ENCODE assay signal across 8 cellular contexts in genomic region chr11:2885676-2886081, GRCh38. TPM values are rescaled to one million over a fixed set of nuclear protein-coding genes. Genes with fewer than 3 reads are reported as not detected.
A peak's percentile ranks its signal among the peaks of the same experiment; 100 is the strongest.
DNase-seq lines count a peak whose midpoint lies in the region; ATAC-seq, FAIRE-seq and TF ChIP-seq lines count a peak whose summit lies in the region.

TSS of gene CDKN1C (minus strand) at chr11:2885775. CDS start at chr11:2885456, 319 bp downstream.

- no peak within 1 kb of the TSS for H3K23ac ChIP-seq in H1 (ENCODE audit: insufficient read length)

- H2BK15ac ChIP-seq in H1 (ENCODE audit: low read length): peak within 1 kb of the TSS; percentile 95; the same call in 1 of the 2 replicates

- H3K79me1 ChIP-seq in H1 (ENCODE audit: low read depth, low read length): no peaks in the 10 kb centered on the region

- peak; percentile 80 for ATAC-seq in GM19043 (IDR thresholded peaks at IDR 0.05; ENCODE audit: low read depth, unreplicated experiment)
- ATAC-seq in HG03342 (IDR thresholded peaks at IDR 0.05; ENCODE audit: unreplicated experiment): peak; percentile 71

- H3K9ac ChIP-seq in H1 (replicated peaks in 1 of 4; ENCODE audit: extremely low read depth in 1 of 4, low read depth in 3 of 4, low read length in 3 of 4): peak within 1 kb of the TSS in 3 of 4 experiments; percentile 4 to 50 (median 14); a peak in 2 of 7 replicates

- POLR2A ChIA-PET in AG04450 (lab: Yijun Ruan, JAX) (interaction anchor here (1.0 to 6.6 kb wide), 9 partner anchors 44 to 353 kb away, joined by 3 to 46 read pairs (median 5); partner anchors contain the start of genes KCNQ1OT1 and PHLDA2), H1 (lab: Charles Lee; ENCODE audit: partially characterized antibody) (interaction anchor here (0.9 to 3.0 kb wide), 18 partner anchors 10 to 509 kb away, joined by 3 to 18 read pairs (median 4); partner anchors contain the start of gene CD81)

- no peaks in the 10 kb centered on the region; the same call in 1 of the 2 replicates for H3K9me3 ChIP-seq in AG04450 (ENCODE audit: control insufficient read depth, insufficient read depth, low read length)
- H3K9me3 ChIP-seq in H1 (ENCODE audit: insufficient read depth in 2 of 2, low read depth in 1 of 2, low read length in 1 of 2): no peaks in the 10 kb centered on the region
- H3K9me3 ChIP-seq in mesodermal cell (ENCODE audit: control insufficient read depth, low read length): no peaks in the 10 kb centered on the region

- no peak for TF ChIP-seq EP300 in H1 (IDR thresholded peaks at IDR 0.05; ENCODE audit: borderline replicate concordance in 1 of 2, low read depth in 2 of 2, low read length in 2 of 2)

- no peak within 1 kb of the TSS for H3K14ac ChIP-seq in H1 (ENCODE audit: insufficient read length)

- CTCF ChIA-PET in AG04450 (lab: Charles Lee): interaction anchor here (11.7 kb wide), 1 partner anchor 352 kb away, joined by 403 read pairs; no protein-coding TSS in a partner anchor
- CTCF ChIA-PET in H1 (lab: Charles Lee; ENCODE audit: partially characterized antibody): interaction anchor here (0.6 to 13.5 kb wide), 18 partner anchors 13 to 967 kb away, joined by 3 to 521 read pairs (median 4); partner anchors contain the start of gene PHLDA2

- H3K27ac ChIP-seq in AG04450 (ENCODE audit: low read depth, low read length) (peak within 1 kb of the TSS; percentile 21), H1 (ENCODE audit: low read depth, low read length) (no peak within 1 kb of the TSS), mesodermal cell (ENCODE audit: low read depth, low read length, severe bottlenecking) (peak within 1 kb of the TSS; percentile 59)

- peak within 1 kb of the TSS; percentile 77; the same call in 1 of the 2 replicates for H2BK12ac ChIP-seq in H1 (ENCODE audit: low read depth, low read length)

- DNase-seq in AG04450 (ENCODE audit: low read depth, low spot score): no peak
- peak; percentile 92 for DNase-seq in NCI-H69 (lab: John Stamatoyannopoulos, UW)
- DNase-seq in activated CD8-positive, alpha-beta memory T cell treated with anti-CD3 and anti-CD28 coated beads, Interleukin-2, amount 50 U/mL, for 1 hour (ENCODE audit: extremely low read depth): peak; percentile 40
- DNase-seq in H1 (ENCODE audit: low read depth in 1 of 2, low spot score in 2 of 2): peak; percentile 53 to 87
- peak; percentile 62 for DNase-seq in stimulated activated CD8-positive, alpha-beta memory T cell treated with anti-CD3 and anti-CD28 coated beads, Interleukin-15, amount 100 ng/mL, for 24 hours (ENCODE audit: low read depth)

- H3K23me2 ChIP-seq in H1 (ENCODE audit: low read depth, low read length): peaks cover 12% of the 10 kb centered on the region; the same call in 1 of the 2 replicates

- peak within 1 kb of the TSS; percentile 48 for H3K56ac ChIP-seq in H1 (replicated peaks; ENCODE audit: insufficient read length, low read depth, low read length)

- peak within 1 kb of the TSS; percentile 75; the same call in 1 of the 2 replicates for H2BK5ac ChIP-seq in H1 (ENCODE audit: low read depth, low read length)

- peak within 1 kb of the TSS; percentile 73 to 93 for H3K4me2 ChIP-seq in H1 (ENCODE audit: insufficient read depth in 1 of 2, low read depth in 2 of 2, low read length in 2 of 2)

- peak within 1 kb of the TSS; percentile 61; the same call in 1 of the 2 replicates for H2BK20ac ChIP-seq in H1 (ENCODE audit: low read length)

- peak within 1 kb of the TSS; percentile 96 for H3K18ac ChIP-seq in H1 (ENCODE audit: extremely low read depth, low read length)

- peak within 1 kb of the TSS; percentile 87 for H4K8ac ChIP-seq in H1 (ENCODE audit: extremely low read depth, insufficient read depth, low read length)

- H3K4ac ChIP-seq in H1 (replicated peaks; ENCODE audit: insufficient read length, low read depth, low read length): peak within 1 kb of the TSS; percentile 73

- TF ChIP-seq CTCF in AG04450 (IDR thresholded peaks at IDR 0.05; ENCODE audit: low read depth, low read length) (no peak), H1 (IDR thresholded peaks at IDR 0.05; ENCODE audit: control extremely low read depth in 1 of 3, insufficient read depth in 1 of 3, low read depth in 1 of 3, low read length in 3 of 3) (no peak)

- FAIRE-seq in H1 (lab: Jason Lieb, UNC): no peak

- peak within 1 kb of the TSS; percentile 87; the same call in 1 of the 2 replicates for H2AK5ac ChIP-seq in H1 (ENCODE audit: low read depth, low read length)

- peaks cover 6 to 13% of the 10 kb centered on the region in 2 experiments for H4K20me1 ChIP-seq in H1 (replicated peaks in 1 of 2; ENCODE audit: control insufficient read depth in 1 of 2, insufficient read depth in 2 of 2, low read length in 2 of 2)

- H3K36me3 ChIP-seq in H1 (ENCODE audit: control insufficient read depth in 2 of 4, insufficient read depth in 4 of 4, low read length in 3 of 4) (peaks cover 0 to 4% (median 0%) of the 10 kb centered on the region in 4 experiments; a peak in 1 of 8 replicates), mesodermal cell (ENCODE audit: control insufficient read depth, insufficient read depth, low read length) (peaks cover 10% of the 10 kb centered on the region)

- TF ChIP-seq RAD21 in H1 (IDR thresholded peaks at IDR 0.05 in 1 of 2, conservative IDR thresholded peaks at IDR 0.05 in 1 of 2; ENCODE audit: low read depth in 2 of 2, low read length in 2 of 2): peak in 1 of 2 experiments; percentile 5; a peak in 1 of 4 replicates

- peak within 1 kb of the TSS; percentile 69 for H3K4me3 ChIP-seq in AG04450 (ENCODE audit: low read depth, low read length)
- H3K4me3 ChIP-seq in H1 (ENCODE audit: extremely low read depth in 1 of 4, insufficient read depth in 2 of 4, low read depth in 3 of 4, low read length in 4 of 4): peak within 1 kb of the TSS; percentile 52 to 75 (median 56)
- H3K4me3 ChIP-seq in mesodermal cell (ENCODE audit: extremely low read depth, insufficient read depth, low read length, poor library complexity, severe bottlenecking): peak within 1 kb of the TSS; percentile 75

- TF ChIP-seq POLR2A in H1 (IDR thresholded peaks at IDR 0.05; ENCODE audit: control extremely low read depth in 1 of 2, low read depth in 2 of 2, low read length in 2 of 2): peak in 1 of 2 experiments; percentile 90; a peak in 2 of 3 replicates

- 0% methylated on average over 3 of the region's 61 CpGs; no CpG with 5 or more reads in 1 of the 2 experiments for WGBS in H1 (ENCODE audit: extremely low coverage in 1 of 2, insufficient coverage in 1 of 2, insufficient read length in 1 of 2, insufficient replicate concordance in 2 of 2, low coverage in 1 of 2, low lambda C conversion rate in 2 of 2, missing lambda C conversion rate in 1 of 2), 2 experiments
- WGBS in mesodermal cell (ENCODE audit: insufficient coverage in 2 of 2), 2 experiments: 0 to 1% methylated on average over 17 to 20 of the region's 61 CpGs

- H4K5ac ChIP-seq in H1 (ENCODE audit: insufficient read length, low read depth, low read length): peak within 1 kb of the TSS; percentile 72

- H3K27me3 ChIP-seq in AG04450 (ENCODE audit: control insufficient read depth, insufficient read depth, low read length) (peaks cover 11% of the 10 kb centered on the region), H1 (replicated peaks in 1 of 4; ENCODE audit: control insufficient read depth in 3 of 4, extremely low read depth in 1 of 4, insufficient read depth in 3 of 4, low read length in 3 of 4) (peaks cover 2 to 79% (median 52%) of the 10 kb centered on the region in 4 experiments)

- peaks cover 0 to 29% (median 23%) of the 10 kb centered on the region in 4 experiments; a peak in 6 of 7 replicates for H3K4me1 ChIP-seq in H1 (replicated peaks in 1 of 4; ENCODE audit: control insufficient read depth in 3 of 4, insufficient read depth in 4 of 4, low read length in 3 of 4)
- H3K4me1 ChIP-seq in mesodermal cell (ENCODE audit: control insufficient read depth, insufficient read depth, low read length, poor library complexity, severe bottlenecking): peaks cover 16% of the 10 kb centered on the region

- H4K91ac ChIP-seq in H1 (replicated peaks; ENCODE audit: insufficient read length, low read length): peak within 1 kb of the TSS; percentile 83

- H3K79me2 ChIP-seq in H1 (ENCODE audit: control insufficient read depth in 1 of 2, insufficient read depth in 2 of 2, low read length in 2 of 2): no peaks in the 10 kb centered on the region

- no peak within 1 kb of the TSS for H2AFZ ChIP-seq in H1 (ENCODE audit: low read length)

- H2BK120ac ChIP-seq in H1 (replicated peaks; ENCODE audit: low read depth, low read length): peak within 1 kb of the TSS; percentile 6

TF ChIP-seq in H1, 55 proteins besides CTCF, POLR2A, EP300 and RAD21 (continues in another document):
- TF ChIP-seq KDM4A (IDR thresholded peaks at IDR 0.05; ENCODE audit: low read depth, low read length, severe bottlenecking) (no peak), SUZ12 (IDR thresholded peaks at IDR 0.05; ENCODE audit: low read length) (no peak), SP1 (IDR thresholded peaks at IDR 0.05; ENCODE audit: low read depth, low read length) (no peak), JUN (IDR thresholded peaks at IDR 0.05; ENCODE audit: low read depth, low read length) (no peak), YY1 (IDR thresholded peaks at IDR 0.05; ENCODE audit: low read depth, low read length) (no peak), RBBP5 (IDR thresholded peaks at IDR 0.05; ENCODE audit: borderline replicate concordance, low read depth, low read length) (no peak), TAF1 (IDR thresholded peaks at IDR 0.05; ENCODE audit: low read depth, low read length) (peak; percentile 79), CREB1 (IDR thresholded peaks at IDR 0.05) (0 out of 2 replicates have a peak, but pooled peaks have one; percentile 32), RFX5 (IDR thresholded peaks at IDR 0.05; ENCODE audit: borderline replicate concordance, low read depth, low read length) (no peak), MAFK (IDR thresholded peaks at IDR 0.05; ENCODE audit: low read depth, low read length) (no peak), BRCA1 (IDR thresholded peaks at IDR 0.05; ENCODE audit: low read depth, low read length) (no peak), TCF12 (IDR thresholded peaks at IDR 0.05; ENCODE audit: low read depth, low read length) (no peak)

RNA-seq across cellular contexts. Expression of gene CDKN1C, which starts in this region (rescaled TPM):
- polyA plus RNA-seq in AG04450 (2011; rRNA removed) (6.3 and 8.1 TPM in 2 replicates), H1 (2011; rRNA removed) (14.1 and 21.8 TPM in 2 replicates)
- 1.8 and 4.0 TPM in 2 replicates for polyA minus RNA-seq in AG04450 (2011; rRNA and poly(A)+ RNA removed)
- 12.8 and 16.2 TPM in 2 replicates for total RNA-seq in H1 (2021; fragmentation: NEBNext Ultra II Directional; extraction: Animal tissue kit (Norgen Biotek cat#: 25700))
- 13.5 TPM for polyA plus RNA-seq in H1 (2011; cell fraction: cytosol; rRNA removed)
- polyA plus RNA-seq in H1 (2011; cell fraction: nucleus; rRNA removed): 19.1 TPM
- polyA plus RNA-seq in H1 (2012, experiment 1 of 2): 5.5 to 12.0 TPM (median 10.3 TPM) in 4 replicates
- 12.8 TPM for polyA plus RNA-seq in H1 (2012, experiment 2 of 2)
- 12.8 TPM for polyA plus RNA-seq in H1 (2013, experiment 1 of 2)
- 10.8 TPM for polyA plus RNA-seq in H1 (2013, experiment 2 of 2)
- 1.7 and 2.9 TPM in 2 replicates for polyA minus RNA-seq in H1 (2011; rRNA and poly(A)+ RNA removed)
- 16.9 TPM for polyA minus RNA-seq in H1 (2011; cell fraction: cytosol; rRNA and poly(A)+ RNA removed)
- 23.8 TPM for polyA minus RNA-seq in H1 (2011; cell fraction: nucleus; rRNA and poly(A)+ RNA removed)
- 126 TPM for polyA plus RNA-seq in mesodermal cell (2013, experiment 1 of 2)
- polyA plus RNA-seq in mesodermal cell (2013, experiment 2 of 2): 129 TPM
